8 cellular contexts compared by ENCODE assay signal in the genomic region with DNA sequence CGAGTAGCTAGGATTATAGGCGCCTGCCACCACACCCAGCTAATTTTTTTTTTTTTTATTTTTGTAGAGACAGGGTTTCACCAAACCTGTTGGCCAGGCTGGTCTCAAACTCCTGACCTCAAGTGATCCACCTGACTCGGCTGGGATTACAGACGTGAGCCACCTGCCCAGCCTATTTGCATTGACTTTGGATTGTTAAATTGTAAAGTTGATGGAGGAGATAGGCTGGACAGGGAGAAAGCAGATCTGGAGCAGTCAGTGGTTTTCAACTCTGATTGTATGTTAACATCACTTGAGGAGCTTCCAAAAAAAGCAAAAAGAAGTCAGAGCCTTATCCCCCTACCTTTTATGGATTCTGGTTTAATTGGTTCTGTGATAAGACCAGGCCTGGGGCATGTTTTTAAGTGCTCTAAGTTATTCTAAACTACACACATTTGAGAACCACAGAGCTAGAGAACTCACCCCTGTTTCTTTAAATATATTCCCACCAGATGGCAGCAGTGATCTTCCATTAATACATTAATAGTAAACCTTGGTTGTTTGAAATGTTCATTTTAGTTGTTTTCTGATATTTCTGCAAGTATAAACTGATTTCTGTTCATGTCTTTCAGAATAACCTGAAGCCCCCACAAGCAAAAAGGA. TPM values are rescaled to one million over a fixed set of nuclear protein-coding genes. Genes with fewer than 3 reads are reported as not detected.
A peak's percentile ranks its signal among the peaks of the same experiment; 100 is the strongest.
DNase-seq lines count a peak whose midpoint lies in the region; ATAC-seq and TF ChIP-seq lines count a peak whose summit lies in the region.

No MANE protein-coding gene starts in this region.

- POLR2A ChIA-PET in GM10248 (lab: Yijun Ruan, JAX): interaction anchor here (0.7 kb wide), 1 partner anchor 56 kb away, joined by 4 read pairs; no protein-coding TSS in a partner anchor

- CTCF ChIA-PET in GM10248 (lab: Yijun Ruan, JAX): interaction anchor here (0.7 to 2.5 kb wide), 8 partner anchors 11 to 176 kb away, joined by 3 to 12 read pairs (median 4); no protein-coding TSS in a partner anchor

- 55 to 65% (median 56%) methylated on average over 4 of the region's 4 CpGs for WGBS in ovary, 3 donors

- TF ChIP-seq CTCF in GM10248 (IDR thresholded peaks at IDR 0.05; ENCODE audit: control extremely low read depth, extremely low read depth, low read depth, missing control alignments) (peak; percentile 36), choroid plexus epithelial cell (conservative IDR thresholded peaks at IDR 0.05; ENCODE audit: low read depth, low read length) (peak; percentile 36), ovary (IDR thresholded peaks at IDR 0.05) (peak; percentile 11 to 62 (median 54))

- H3K4me3 ChIP-seq in choroid plexus epithelial cell (ENCODE audit: low read depth, low read length) (no peak overlapping the region), ovary (no peak overlapping the region)

- H3K27me3 ChIP-seq in ovary: no peaks in the 10 kb centered on the region

- ATAC-seq in HG02571 (IDR thresholded peaks at IDR 0.05; ENCODE audit: unreplicated experiment) (no peak), HG02970 (IDR thresholded peaks at IDR 0.05; ENCODE audit: low FRiP score, unreplicated experiment) (no peak)

- no peak overlapping the region for H3K27ac ChIP-seq in ovary

- no peak for TF ChIP-seq EP300 in ovary (IDR thresholded peaks at IDR 0.05)

- H3K9me3 ChIP-seq in ovary: no peaks in the 10 kb centered on the region

- no peak for DNase-seq in GM10248 (ENCODE audit: extremely low spot score)
- DNase-seq in NCI-H1694 treated with DMSO at 0.1 percent for 48 hours (lab: John Stamatoyannopoulos, UW): peak; percentile 20
- peak; percentile 79 for DNase-seq in choroid plexus epithelial cell (ENCODE audit: low read depth)
- no peak for DNase-seq in ovary
- no peak for DNase-seq in GM19238 (ENCODE audit: insufficient read length, low spot score)
- no peak for DNase-seq in activated T-cell treated with anti-CD3 and anti-CD28 coated beads, Interleukin-2, amount 50 U/mL, for 48 hours

- intact Hi-C loops in ovary (cut with DNase I): loop anchor here in 2 of 4 donors (10.0 kb wide), 2 partner anchors 180 to 200 kb away; no protein-coding TSS in a partner anchor

- no peaks in the 10 kb centered on the region for H3K36me3 ChIP-seq in ovary

- no peaks in the 10 kb centered on the region for H3K4me1 ChIP-seq in ovary (ENCODE audit: insufficient read depth)

- no peak for TF ChIP-seq POLR2A in ovary (IDR thresholded peaks at IDR 0.05)

RNA-seq across cellular contexts. Expression of gene C2orf49, which starts 7.5 kb away (rescaled TPM):
- total RNA-seq in ovary: 10 to 100 TPM; 12.9 to 32.5 (median 20.3) TPM
- 10 to 100 TPM; 12.6 to 27.2 TPM for polyA plus RNA-seq in ovary

RNA-seq across cellular contexts. Expression of gene TGFBRAP1, which starts 15.3 kb away (rescaled TPM):
- 10 to 100 TPM; 13.4 to 19.1 (median 17.3) TPM for total RNA-seq in ovary
- polyA plus RNA-seq in ovary: 10 to 100 TPM in 1 of 2 donors, 1 to 10 TPM in 1; 7.2 to 10.4 TPM

RNA-seq across cellular contexts. Expression of gene FHL2, which starts 54.0 kb away (rescaled TPM):
- 1,000 to 10,000 TPM in 1 of 7 donors, 100 to 1,000 TPM in 6; 300 to 1,049 (median 495) TPM for total RNA-seq in ovary
- 100 to 1,000 TPM; 320 to 628 TPM for polyA plus RNA-seq in ovary

Comparison
In these comparisons a context has a peak if more than half of its experiments do, and no peak if none do; other contexts are left out.
1. DNase-seq: peak in NCI-H1694 treated with DMSO at 0.1 percent for 48 hours (single experiment) and choroid plexus epithelial cell (single experiment); none in GM10248 (single experiment), ovary (0 of 5), GM19238 (single experiment) and activated T-cell treated with anti-CD3 and anti-CD28 coated beads, Interleukin-2, amount 50 U/mL, for 48 hours (0 of 2).
2. Peak in every context shown above with its lines, with median percentiles within 50 percentile points of each other: CTCF ChIP-seq.